Comparison of ENCODE assay signal across 13 cellular contexts in genomic region chr1:168498159-168498609, GRCh38. TPM values are rescaled to one million over a fixed set of nuclear protein-coding genes. Genes with fewer than 3 reads are reported as not detected.
A peak's percentile ranks its signal among the peaks of the same experiment; 100 is the strongest.
DNase-seq lines count a peak whose midpoint lies in the region; ATAC-seq, FAIRE-seq and TF ChIP-seq lines count a peak whose summit lies in the region.
"Had no signal": no experiment of that assay in that cellular context is flagged by ENCODE, and none has a peak within 500 bp of the region (broad histone marks: within the 10 kb centered on the region; RNA-seq: fewer than 3 reads in every experiment).

No MANE protein-coding gene starts in this region.

- no peaks in the 10 kb centered on the region for H4K20me1 ChIP-seq in K562 (replicated peaks; ENCODE audit: control insufficient read depth, insufficient read depth, low read length)

- TF ChIP-seq CTCF in K562 (IDR thresholded peaks at IDR 0.05 in 2 of 3, conservative IDR thresholded peaks at IDR 0.05 in 1 of 3; ENCODE audit: insufficient read depth in 2 of 3, low read depth in 1 of 3, low read length in 3 of 3) (no peak), neural crest cell (conservative IDR thresholded peaks at IDR 0.05) (no peak), testis (IDR thresholded peaks at IDR 0.05) (no peak)

- FAIRE-seq in K562 (lab: Jason Lieb, UNC), result no peak
- FAIRE-seq: colon had no signal

- TF ChIP-seq RAD21 in K562 (CRISPR knock-in tag; conservative IDR thresholded peaks at IDR 0.05 in 1 of 2, IDR thresholded peaks at IDR 0.05 in 1 of 2), result no peak

- WGBS in K562 (ENCODE audit: insufficient coverage, low coverage, missing lambda C conversion rate), result 0% methylated on average over 2 of the region's 2 CpGs
- WGBS in testis, 2 donors, result 42 to 50% methylated on average over 2 of the region's 2 CpGs

- CTCF ChIA-PET in K562 (lab: Yijun Ruan, JAX; ENCODE audit: low intra/inter-chr PET ratio), result no interaction called here

- peaks cover 20% of the 10 kb centered on the region for H3K4me1 Mint-ChIP-seq in neural crest cell

- BruUV-seq in K562 (replicated peaks; lab: Mats Ljungman, UMichigan), result no TSS peak

- no peaks in the 10 kb centered on the region for H3K36me3 ChIP-seq in K562 (ENCODE audit: control insufficient read depth, insufficient read depth, low read length)
- H3K36me3 ChIP-seq in testis (ENCODE audit: low read depth, missing control alignments), result no peaks in the 10 kb centered on the region
- H3K36me3 ChIP-seq: HAP-1, neutrophil had no signal

- no peaks in the 10 kb centered on the region for H3K27me3 Mint-ChIP-seq in neural crest cell (ENCODE audit: low read depth)

- H3K27ac ChIP-seq in K562 (ENCODE audit: extremely low read depth, low read depth, low read length) (no peak overlapping the region), testis (no peak overlapping the region)
- H3K27ac ChIP-seq: neutrophil had no signal

- ATAC-seq in K562 (no peak), GM18498 (IDR thresholded peaks at IDR 0.05; ENCODE audit: unreplicated experiment) (no peak), HG03196 (IDR thresholded peaks at IDR 0.05; ENCODE audit: unreplicated experiment) (no peak)

- no peak overlapping the region for H3K4me2 ChIP-seq in K562 (ENCODE audit: insufficient read depth, low read length)

- H3K4me3 Mint-ChIP-seq in neural crest cell, result no peak overlapping the region

- peaks cover 3% of the 10 kb centered on the region for H3K9me3 Mint-ChIP-seq in neural crest cell

- intact Hi-C loops in K562 (cut with micrococcal nuclease), result no loop called here
- intact Hi-C loops in testis (cut with DNase I; ENCODE audit: low total_unique reads), result no loop called here

- H3K9me1 ChIP-seq in K562 (ENCODE audit: control insufficient read depth, insufficient read depth, low read length), result no peaks in the 10 kb centered on the region

- H3K9me3 ChIP-seq in K562 (replicated peaks; ENCODE audit: control insufficient read depth, insufficient read depth, low read depth, low read length) (no peaks in the 10 kb centered on the region), testis (no peaks in the 10 kb centered on the region)
- H3K9me3 ChIP-seq: HAP-1, neutrophil had no signal

- H2AFZ ChIP-seq in K562 (ENCODE audit: low read depth, low read length), result no peak overlapping the region

- no peaks in the 10 kb centered on the region for H3K79me2 ChIP-seq in K562 (ENCODE audit: control insufficient read depth, insufficient read depth, low read length)

- TF ChIP-seq POLR2A in K562 (conservative IDR thresholded peaks at IDR 0.05), result no peak
- no peak for TF ChIP-seq POLR2A in testis (IDR thresholded peaks at IDR 0.05)

- DNase-seq in DMS53 (lab: John Stamatoyannopoulos, UW) (peak; percentile 53), NCI-H187 (lab: John Stamatoyannopoulos, UW) (peak; percentile 76 to 82), K562 (ENCODE audit: extremely low read depth in 1 of 4, low spot score in 3 of 4) (no peak), neural crest cell (ENCODE audit: low read depth, low spot score) (no peak), testis (no peak)
- DNase-seq in stimulated activated CD4-positive, alpha-beta T cell treated with anti-CD3 and anti-CD28 coated beads, Interleukin-1b, Interleukin-23, amount 100 ng/mL, for 48 hours, result no peak
- DNase-seq: NCI-H526 treated with DMSO at 0.1 percent for 48 hours had no signal

- no peak for TF ChIP-seq EP300 in K562 (IDR thresholded peaks at IDR 0.05; ENCODE audit: low read length)

- POLR2A ChIA-PET in K562 (lab: Yijun Ruan, JAX), result interaction anchor here (0.6 kb wide), 1 partner anchor 37 kb away, joined by 3 read pairs; no protein-coding TSS in a partner anchor

- in situ Hi-C loops in K562 (cut with MboI), result no loop called here

- H3K27me3 ChIP-seq in K562 (ENCODE audit: control insufficient read depth in 2 of 2, insufficient read depth in 2 of 2, low read length in 2 of 2), result peaks cover 0 to 14% of the 10 kb centered on the region in 2 experiments; a peak in 3 of 5 replicates
- no peaks in the 10 kb centered on the region for H3K27me3 ChIP-seq in testis
- H3K27me3 ChIP-seq: neutrophil had no signal

- H3K4me1 ChIP-seq in K562 (replicated peaks in 1 of 2; ENCODE audit: control insufficient read depth in 2 of 2, insufficient read depth in 2 of 2, low read length in 2 of 2), result no peaks in the 10 kb centered on the region
- no peaks in the 10 kb centered on the region for H3K4me1 ChIP-seq in testis

- H3K36me3 Mint-ChIP-seq in neural crest cell (ENCODE audit: low read depth), result no peaks in the 10 kb centered on the region

- H3K9ac ChIP-seq in K562 (ENCODE audit: insufficient read depth in 1 of 2, low read depth in 2 of 2, low read length in 2 of 2), result no peak overlapping the region

- H3K4me3 ChIP-seq in K562 (no peak overlapping the region), testis (no peak overlapping the region)
- H3K4me3 ChIP-seq: HAP-1 had no signal

- H3K27ac Mint-ChIP-seq in neural crest cell (ENCODE audit: unreplicated experiment), result peak overlapping the region; percentile 59

TF ChIP-seq in K562, 482 proteins besides CTCF, POLR2A, EP300 and RAD21:
- peak; percentile 68 for TF ChIP-seq TFE3 (CRISPR knock-in tag; IDR thresholded peaks at IDR 0.05)
- TF ChIP-seq TBL1XR1 (IDR thresholded peaks at IDR 0.05; ENCODE audit: low read length in 2 of 2), result no peak

RNA-seq across cellular contexts. Expression of gene XCL2, which starts 45.6 kb away (rescaled TPM):
- not detected in 2 replicates for total RNA-seq in K562 (2011; cell fraction: chromatin; rRNA removed; ENCODE audit: low replicate concordance)
- not detected in 2 replicates for total RNA-seq in K562 (2011; cell fraction: nucleolus; rRNA removed)
- not detected in 2 replicates for total RNA-seq in K562 (2011; cell fraction: nucleoplasm; rRNA removed)
- total RNA-seq in K562 (2014; rRNA removed) (not detected in 2 replicates), K562 (2014; rRNA removed; fragmentation: Illumina TruSeq; extraction: Trizol) (not detected in 2 replicates), K562 (2015; rRNA removed; fragmentation: Illumina TruSeq; extraction: Trizol) (not detected in 2 replicates), K562 (2021) (not detected in 2 replicates), neural crest cell (not detected in 2 replicates), testis (not detected)
- polyA plus RNA-seq in K562 (2011; rRNA removed) (not detected in 2 replicates), K562 (2014; fragmentation: Illumina TruSeq; extraction: Trizol) (not detected in 2 replicates), K562 (2014; fragmentation: Nextera tagmentation; extraction: Ambion mirVana) (not detected), K562 (2014; rRNA removed) (not detected in 2 replicates), testis (ENCODE audit: insufficient read depth, low read depth, low replicate concordance) (2.0 TPM)
- polyA plus RNA-seq in K562 (2011; cell fraction: cytosol; rRNA removed), result not detected in 2 replicates
- not detected in 2 replicates for polyA plus RNA-seq in K562 (2011; cell fraction: nucleus; rRNA removed)
- polyA plus RNA-seq in K562 (2012), result not detected in 2 replicates
- polyA minus RNA-seq in K562 (2011; rRNA and poly(A)+ RNA removed), result not detected in 2 replicates
- polyA minus RNA-seq in K562 (2011; cell fraction: cytosol; rRNA and poly(A)+ RNA removed), result not detected in 2 replicates
- polyA minus RNA-seq in K562 (2011; cell fraction: nucleus; rRNA and poly(A)+ RNA removed), result not detected in 2 replicates
- total RNA-seq: ureter had no signal

Comparison
In these comparisons a context has a peak if more than half of its experiments do, and no peak if none do; other contexts are left out.
1. DNase-seq: peak in DMS53 (single experiment) and NCI-H187 (2 of 2); none in K562 (0 of 4), neural crest cell (single experiment), stimulated activated CD4-positive, alpha-beta T cell treated with anti-CD3 and anti-CD28 coated beads, Interleukin-1b, Interleukin-23, amount 100 ng/mL, for 48 hours (single experiment) and testis (single experiment).